8 cellular contexts compared by ENCODE assay signal in the genomic region with DNA sequence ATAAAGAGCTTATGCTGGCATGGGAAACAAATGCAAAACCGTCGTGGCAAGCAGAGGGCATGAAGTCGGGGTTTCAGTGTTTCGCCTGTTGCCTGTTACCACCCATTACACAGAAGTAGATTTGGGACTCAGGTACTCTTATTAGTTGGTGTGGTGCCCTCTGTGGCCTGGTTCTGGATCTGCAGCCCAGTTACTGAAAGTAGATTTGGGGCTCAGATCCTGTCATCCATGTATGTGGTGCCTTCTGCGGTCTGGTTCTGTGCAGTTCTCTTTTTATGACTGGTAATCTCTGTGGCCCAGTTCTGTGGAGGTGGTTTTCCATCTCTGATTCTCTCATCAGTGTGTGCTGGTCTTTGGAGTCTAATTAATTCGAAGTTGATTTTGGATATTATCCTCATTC. TPM values are rescaled to one million over a fixed set of nuclear protein-coding genes. Genes with fewer than 3 reads are reported as not detected.
A peak's percentile ranks its signal among the peaks of the same experiment; 100 is the strongest.
DNase-seq lines count a peak whose midpoint lies in the region; FAIRE-seq and TF ChIP-seq lines count a peak whose summit lies in the region.

No MANE protein-coding gene starts in this region.

- TF ChIP-seq POLR2A in breast epithelium (IDR thresholded peaks at IDR 0.05), result no peak

- no peaks in the 10 kb centered on the region for H3K9me3 Mint-ChIP-seq in MCF 10A (ENCODE audit: unreplicated experiment)

- POLR2A ChIA-PET in MCF 10A (lab: Yijun Ruan, JAX), result interaction anchor here (0.5 to 1.9 kb wide), 3 partner anchors 10 to 97 kb away, joined by 3 to 7 read pairs (median 6); no protein-coding TSS in a partner anchor
- POLR2A ChIA-PET in HEK293T (lab: Yijun Ruan, JAX), result no interaction called here

- no peak overlapping the region for H3K4me2 ChIP-seq in osteoblast (ENCODE audit: insufficient read depth, low read length)

- no peaks in the 10 kb centered on the region for H3K27me3 Mint-ChIP-seq in MCF 10A (ENCODE audit: insufficient read depth, unreplicated experiment)

- intact Hi-C loops in MCF 10A (cut with micrococcal nuclease) (loop anchor here (5.0 kb wide), 1 partner anchor 117 kb away; no protein-coding TSS in a partner anchor), breast epithelium (cut with DNase I; ENCODE audit: low total_unique reads) (no loop called here)

- H3K4me3 ChIP-seq in breast epithelium (no peak overlapping the region), bronchial epithelial cell (ENCODE audit: low read depth, low read length) (no peak overlapping the region), osteoblast (ENCODE audit: insufficient read depth, low read length) (no peak overlapping the region)

- H4K20me1 ChIP-seq in osteoblast (ENCODE audit: insufficient read depth, low read length), result peaks cover 3% of the 10 kb centered on the region

- no peak for FAIRE-seq in bronchial epithelial cell (lab: Jason Lieb, UNC)

- H3K4me1 Mint-ChIP-seq in MCF 10A (ENCODE audit: insufficient read depth, unreplicated experiment), result no peaks in the 10 kb centered on the region

- DNase-seq in MCF 10A (ENCODE audit: unreplicated experiment) (peak; percentile 36), breast epithelium (ENCODE audit: low spot score in 2 of 2) (no peak), HEK293T (ENCODE audit: extremely low spot score) (peak; percentile 13), NCI-H748 (lab: John Stamatoyannopoulos, UW; ENCODE audit: unreplicated experiment) (peak; percentile 49), bronchial epithelial cell (ENCODE audit: low read depth) (peak; percentile 32), osteoblast (ENCODE audit: insufficient read length, low spot score, missing footprints) (peak; percentile 57), occipital lobe (lab: John Stamatoyannopoulos, UW) (no peak), NCI-H345 treated with DMSO at 0.1 percent for 48 hours (lab: John Stamatoyannopoulos, UW; ENCODE audit: unreplicated experiment) (no peak)

- no peaks in the 10 kb centered on the region for H3K9me3 ChIP-seq in breast epithelium
- H3K9me3 ChIP-seq in osteoblast (ENCODE audit: low read depth, low read length), result no peaks in the 10 kb centered on the region

- no TSS peak for BruUV-seq in MCF 10A (replicated peaks; lab: Mats Ljungman, UMichigan)

- CTCF ChIA-PET in MCF 10A (lab: Yijun Ruan, JAX) (interaction anchor here (0.6 to 8.1 kb wide), 10 partner anchors 10 to 114 kb away, joined by 3 to 78 read pairs (median 4); no protein-coding TSS in a partner anchor), HEK293T (lab: Yijun Ruan, JAX) (no interaction called here)

- H3K4me3 Mint-ChIP-seq in MCF 10A (ENCODE audit: unreplicated experiment), result no peak overlapping the region

- peak overlapping the region; percentile 16 for H3K27ac Mint-ChIP-seq in MCF 10A (ENCODE audit: low read depth, unreplicated experiment)

- H3K4me1 ChIP-seq in breast epithelium, result no peaks in the 10 kb centered on the region
- H3K4me1 ChIP-seq in osteoblast (ENCODE audit: insufficient read depth, low read length), result no peaks in the 10 kb centered on the region

- no peak overlapping the region for H2AFZ ChIP-seq in osteoblast (ENCODE audit: low read length)

- no peaks in the 10 kb centered on the region for H3K79me2 ChIP-seq in osteoblast (ENCODE audit: insufficient read depth, low read length)

- H3K36me3 Mint-ChIP-seq in MCF 10A (ENCODE audit: insufficient read depth, unreplicated experiment), result peaks cover 13% of the 10 kb centered on the region

- H3K27ac ChIP-seq in breast epithelium, result no peak overlapping the region
- no peak overlapping the region for H3K27ac ChIP-seq in osteoblast (ENCODE audit: low read depth, low read length)

- H3K27me3 ChIP-seq in breast epithelium, result no peaks in the 10 kb centered on the region
- no peaks in the 10 kb centered on the region for H3K27me3 ChIP-seq in bronchial epithelial cell (ENCODE audit: control insufficient read depth, insufficient read depth, low read length)
- H3K27me3 ChIP-seq in osteoblast (ENCODE audit: insufficient read depth, low read length), result no peaks in the 10 kb centered on the region

- TF ChIP-seq CTCF in MCF 10A (IDR thresholded peaks at IDR 0.05; ENCODE audit: unreplicated experiment) (peak; percentile 45), breast epithelium (IDR thresholded peaks at IDR 0.05) (no peak), bronchial epithelial cell (IDR thresholded peaks at IDR 0.05; ENCODE audit: insufficient read depth, low read length, severe bottlenecking) (peak; percentile 65), osteoblast (IDR thresholded peaks at IDR 0.05; ENCODE audit: extremely low read depth, low read depth, low read length) (peak; percentile 49)

- H3K36me3 ChIP-seq in breast epithelium (no peaks in the 10 kb centered on the region), bronchial epithelial cell (ENCODE audit: control insufficient read depth, insufficient read depth, low read length) (peaks cover 7% of the 10 kb centered on the region), osteoblast (ENCODE audit: insufficient read depth, low read length) (no peaks in the 10 kb centered on the region)

TF ChIP-seq in HEK293T, 16 proteins besides CTCF, POLR2A, EP300 and RAD21:
- TF ChIP-seq LEF1 (IDR thresholded peaks at IDR 0.05; ENCODE audit: borderline replicate concordance), result no peak
- no peak for TF ChIP-seq BHLHE40 (IDR thresholded peaks at IDR 0.05; ENCODE audit: borderline replicate concordance)
- TF ChIP-seq SP1 (IDR thresholded peaks at IDR 0.05), result no peak
- TF ChIP-seq L3MBTL2 (conservative IDR thresholded peaks at IDR 0.05), result no peak
- no peak for TF ChIP-seq ELF4 (IDR thresholded peaks at IDR 0.05)
- no peak for TF ChIP-seq ARNT (IDR thresholded peaks at IDR 0.05)
- TF ChIP-seq SUZ12 (IDR thresholded peaks at IDR 0.05), result no peak
- no peak for TF ChIP-seq NFRKB (IDR thresholded peaks at IDR 0.05)
- no peak for TF ChIP-seq TARDBP (IDR thresholded peaks at IDR 0.05)
- TF ChIP-seq FOXM1 (IDR thresholded peaks at IDR 0.05; ENCODE audit: borderline replicate concordance), result no peak
- no peak for TF ChIP-seq ZNF384 (IDR thresholded peaks at IDR 0.05)
- TF ChIP-seq HDGF (IDR thresholded peaks at IDR 0.05; ENCODE audit: borderline replicate concordance), result no peak
- TF ChIP-seq FOXA1 (IDR thresholded peaks at IDR 0.05), result no peak
- TF ChIP-seq, protein P1, sequence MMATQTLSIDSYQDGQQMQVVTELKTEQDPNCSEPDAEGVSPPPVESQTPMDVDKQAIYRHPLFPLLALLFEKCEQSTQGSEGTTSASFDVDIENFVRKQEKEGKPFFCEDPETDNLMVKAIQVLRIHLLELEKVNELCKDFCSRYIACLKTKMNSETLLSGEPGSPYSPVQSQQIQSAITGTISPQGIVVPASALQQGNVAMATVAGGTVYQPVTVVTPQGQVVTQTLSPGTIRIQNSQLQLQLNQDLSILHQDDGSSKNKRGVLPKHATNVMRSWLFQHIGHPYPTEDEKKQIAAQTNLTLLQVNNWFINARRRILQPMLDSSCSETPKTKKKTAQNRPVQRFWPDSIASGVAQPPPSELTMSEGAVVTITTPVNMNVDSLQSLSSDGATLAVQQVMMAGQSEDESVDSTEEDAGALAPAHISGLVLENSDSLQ (IDR thresholded peaks at IDR 0.05), result no peak
- no peak for TF ChIP-seq FOXK2 (IDR thresholded peaks at IDR 0.05)
- no peak for TF ChIP-seq CTBP1 (IDR thresholded peaks at IDR 0.05; ENCODE audit: borderline replicate concordance)

RNA-seq across cellular contexts. Expression of a gene that starts 45.2 kb away (rescaled TPM):
- total RNA-seq in MCF 10A (2022), result 19.6 and 21.1 TPM in 2 replicates
- 10 to 100 TPM; 15.7 to 20.3 (median 20.1) TPM for total RNA-seq in breast epithelium
- 19.3 and 21.6 TPM in 2 replicates for total RNA-seq in bronchial epithelial cell
- 22.1 and 22.4 TPM in 2 replicates for total RNA-seq in osteoblast
- 26.0 TPM for total RNA-seq in occipital lobe

Comparison
In these comparisons a context has a peak if more than half of its experiments do, and no peak if none do; other contexts are left out.
1. DNase-seq: peak in MCF 10A (single experiment), HEK293T (single experiment), NCI-H748 (single experiment), bronchial epithelial cell (single experiment) and osteoblast (single experiment); none in breast epithelium (0 of 2), occipital lobe (single experiment) and NCI-H345 treated with DMSO at 0.1 percent for 48 hours (single experiment).
2. CTCF ChIP-seq: peak in MCF 10A (single experiment), bronchial epithelial cell (single experiment) and osteoblast (single experiment); none in breast epithelium (0 of 3).